Comparison of ENCODE assay signal across 9 cellular contexts in genomic region chr5:142717582-142718215, GRCh38. TPM values are rescaled to one million over a fixed set of nuclear protein-coding genes. Genes with fewer than 3 reads are reported as not detected.
DNase-seq lines count a peak whose midpoint lies in the region; ATAC-seq, FAIRE-seq and TF ChIP-seq lines count a peak whose summit lies in the region.
"Had no signal": no experiment of that assay in that cellular context is flagged by ENCODE, and none has a peak within 500 bp of the region (broad histone marks: within the 10 kb centered on the region; RNA-seq: fewer than 3 reads in every experiment).

No MANE protein-coding gene starts in this region.

- no peaks in the 10 kb centered on the region for H3K36me3 ChIP-seq in neuronal stem cell (replicated peaks in 1 of 2; ENCODE audit: control insufficient read depth in 2 of 2, insufficient read depth in 2 of 2, low read length in 2 of 2)

- no peak overlapping the region for H2BK5ac ChIP-seq in neuronal stem cell (ENCODE audit: low read length)

- no peak overlapping the region for H4K8ac ChIP-seq in neuronal stem cell (ENCODE audit: low read depth, low read length)

- H3K79me1 ChIP-seq in neuronal stem cell (ENCODE audit: low read depth, low read length), result no peaks in the 10 kb centered on the region

- FAIRE-seq in RCC 7860 (lab: Jason Lieb, UNC), result no peak

- no peak overlapping the region for H2BK12ac ChIP-seq in neuronal stem cell (ENCODE audit: low read length)

- no peak overlapping the region for H2BK15ac ChIP-seq in neuronal stem cell (ENCODE audit: low read length)

- peaks cover under 1 to 5% of the 10 kb centered on the region in 2 donors for H3K4me1 ChIP-seq in neuronal stem cell (ENCODE audit: control insufficient read depth in 2 of 2, insufficient read depth in 1 of 2, low read depth in 1 of 2, low read length in 2 of 2)

- H3K23ac ChIP-seq in neuronal stem cell (ENCODE audit: low read depth, low read length, poor library complexity), result no peak overlapping the region

- H2BK120ac ChIP-seq in neuronal stem cell (ENCODE audit: low read depth, low read length), result no peak overlapping the region

- no peak overlapping the region for H3K9ac ChIP-seq in neuronal stem cell (ENCODE audit: low read depth, low read length, poor library complexity)

- peak; percentile 79 for TF ChIP-seq CTCF in epithelial cell of proximal tubule (conservative IDR thresholded peaks at IDR 0.05; ENCODE audit: low read depth, low read length)

- H3K4me3 ChIP-seq in epithelial cell of proximal tubule (ENCODE audit: low read depth, low read length) (no peak overlapping the region), neuronal stem cell (ENCODE audit: low read length in 2 of 2) (no peak overlapping the region)
- H3K4me3 ChIP-seq: SK-N-MC had no signal

- no peak overlapping the region for H3K14ac ChIP-seq in neuronal stem cell (ENCODE audit: low read length)

- no peak overlapping the region for H4K91ac ChIP-seq in neuronal stem cell (ENCODE audit: low read depth, low read length, poor library complexity)

- H3K27me3 ChIP-seq in neuronal stem cell (ENCODE audit: control insufficient read depth in 3 of 3, insufficient read depth in 3 of 3, low read depth in 1 of 3, low read length in 3 of 3), result no peaks in the 10 kb centered on the region

- ATAC-seq in HG03469 (IDR thresholded peaks at IDR 0.05; ENCODE audit: unreplicated experiment) (no peak), HG03520 (IDR thresholded peaks at IDR 0.05; ENCODE audit: unreplicated experiment) (no peak)

- DNase-seq in DMS114 treated with DMSO at 0.1 percent for 48 hours (lab: John Stamatoyannopoulos, UW; ENCODE audit: unreplicated experiment) (peak; percentile 61), HPDE6-E6E7 (ENCODE audit: extremely low spot score) (peak; percentile 48), RCC 7860 (ENCODE audit: low spot score) (peak; percentile 49), epithelial cell of proximal tubule (ENCODE audit: low read depth) (no peak), neuronal stem cell (ENCODE audit: low spot score) (no peak), inferior parietal cortex (ENCODE audit: extremely low spot score) (no peak)

- WGBS in neuronal stem cell (ENCODE audit: extremely low coverage in 2 of 2, insufficient read length in 2 of 2, insufficient replicate concordance in 1 of 2), 2 donors, result no CpG with 5 or more reads among the region's 11 CpGs

- H2AFZ ChIP-seq in neuronal stem cell (ENCODE audit: low read length), result peak overlapping the region; percentile 71

- H3K27ac ChIP-seq in neuronal stem cell (replicated peaks; ENCODE audit: low read length), result no peak overlapping the region
- H3K27ac ChIP-seq: SK-N-MC had no signal

- no peak overlapping the region for H2AK5ac ChIP-seq in neuronal stem cell (ENCODE audit: low read depth, low read length)

- no peak overlapping the region for H3K18ac ChIP-seq in neuronal stem cell (ENCODE audit: low read length)

- no peak overlapping the region for H3K4ac ChIP-seq in neuronal stem cell (ENCODE audit: low read length)

- no peak overlapping the region for H3K4me2 ChIP-seq in neuronal stem cell (ENCODE audit: insufficient read depth, low read length, poor library complexity, severe bottlenecking)

- H3K9me3 ChIP-seq in neuronal stem cell (replicated peaks in 1 of 2; ENCODE audit: control insufficient read depth in 2 of 2, insufficient read depth in 1 of 2, low read depth in 1 of 2, low read length in 2 of 2), result no peaks in the 10 kb centered on the region

RNA-seq across cellular contexts. Expression of gene FGF1, which starts 31.8 kb away (rescaled TPM):
- 1.2 and 4.7 TPM in 2 replicates for total RNA-seq in epithelial cell of proximal tubule
- polyA plus RNA-seq in neuronal stem cell (2013, experiment 1 of 2), result 0.18 TPM
- polyA plus RNA-seq in neuronal stem cell (2013, experiment 2 of 2), result 0.10 TPM

RNA-seq across cellular contexts. Expression of gene ARHGAP26, which starts 52.5 kb away (rescaled TPM):
- total RNA-seq in epithelial cell of proximal tubule, result 6.4 and 7.0 TPM in 2 replicates
- 6.2 TPM for polyA plus RNA-seq in neuronal stem cell (2013, experiment 1 of 2)
- 5.7 TPM for polyA plus RNA-seq in neuronal stem cell (2013, experiment 2 of 2)

Comparison
In these comparisons a context has a peak if more than half of its experiments do, and no peak if none do; other contexts are left out.
1. DNase-seq: peak in DMS114 treated with DMSO at 0.1 percent for 48 hours (single experiment), HPDE6-E6E7 (single experiment) and RCC 7860 (single experiment); none in epithelial cell of proximal tubule (single experiment), neuronal stem cell (single experiment) and inferior parietal cortex (single experiment).